11 cellular contexts compared by ENCODE assay signal in the genomic region with DNA sequence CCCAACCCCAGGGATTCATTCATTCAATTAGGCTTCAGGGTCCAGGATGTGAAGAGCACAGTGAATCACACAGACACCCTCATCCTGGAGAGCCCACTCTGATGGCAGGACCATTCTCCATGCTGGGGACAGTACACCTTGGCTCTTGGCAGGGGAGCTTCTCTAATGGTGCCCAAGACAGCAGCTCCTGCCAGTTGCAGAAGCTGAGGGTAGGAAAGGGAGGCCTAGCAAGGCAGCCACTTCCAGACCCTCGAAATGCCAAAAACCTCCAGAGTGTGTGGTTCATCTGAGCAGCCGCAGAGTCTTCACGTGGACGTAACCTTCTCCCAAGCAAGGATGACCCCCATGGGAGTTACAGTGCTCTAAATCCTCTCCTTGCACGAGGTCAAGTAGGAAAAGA.
A peak's percentile ranks its signal among the peaks of the same experiment; 100 is the strongest.
DNase-seq lines count a peak whose midpoint lies in the region; ATAC-seq and TF ChIP-seq lines count a peak whose summit lies in the region.
"Had no signal": no experiment of that assay in that cellular context is flagged by ENCODE, and none has a peak within 500 bp of the region (broad histone marks: within the 10 kb centered on the region; RNA-seq: fewer than 3 reads in every experiment).

No MANE protein-coding gene starts in this region.

- no peaks in the 10 kb centered on the region for H3K27me3 Mint-ChIP-seq in natural killer cell treated with Interleukin-12 subunit alpha and Interleukin-12 subunit beta and Interleukin-15 and Interleukin-18, amount 100 ng/mL, for 72 hours
- H3K27me3 Mint-ChIP-seq in natural killer cell (ENCODE audit: low read depth in 2 of 2) (no peaks in the 10 kb centered on the region), chondrocyte (ENCODE audit: low read depth) (no peaks in the 10 kb centered on the region)
- H3K27me3 Mint-ChIP-seq: B cell had no signal

- H3K9me3 Mint-ChIP-seq in natural killer cell treated with Interleukin-12 subunit alpha and Interleukin-12 subunit beta and Interleukin-15 and Interleukin-18, amount 100 ng/mL, for 72 hours, result no peaks in the 10 kb centered on the region
- no peaks in the 10 kb centered on the region for H3K9me3 Mint-ChIP-seq in natural killer cell
- H3K9me3 Mint-ChIP-seq in chondrocyte (ENCODE audit: low read depth), result no peaks in the 10 kb centered on the region
- H3K9me3 Mint-ChIP-seq: HFFc6 had no signal

- peaks cover 0 to 7% of the 10 kb centered on the region in 2 donors for H3K4me1 Mint-ChIP-seq in natural killer cell treated with Interleukin-12 subunit alpha and Interleukin-12 subunit beta and Interleukin-15 and Interleukin-18, amount 100 ng/mL, for 72 hours (ENCODE audit: low read depth in 2 of 2)
- H3K4me1 Mint-ChIP-seq in natural killer cell (peaks cover 3 to 7% of the 10 kb centered on the region in 2 donors), chondrocyte (ENCODE audit: low read depth) (peaks cover 16% of the 10 kb centered on the region)

- ATAC-seq in natural killer cell treated with Interleukin-12 subunit alpha and Interleukin-12 subunit beta and Interleukin-15 and Interleukin-18, amount 100 ng/mL, for 72 hours, result no peak
- ATAC-seq in natural killer cell, result no peak
- ATAC-seq in sciatic nerve, result no peak
- no peak for ATAC-seq in HG02885 (IDR thresholded peaks at IDR 0.05; ENCODE audit: poor library complexity, unreplicated experiment)

- H3K4me3 Mint-ChIP-seq in natural killer cell treated with Interleukin-12 subunit alpha and Interleukin-12 subunit beta and Interleukin-15 and Interleukin-18, amount 100 ng/mL, for 72 hours, result no peak overlapping the region
- H3K4me3 Mint-ChIP-seq in natural killer cell (no peak overlapping the region), chondrocyte (ENCODE audit: unreplicated experiment) (no peak overlapping the region)
- H3K4me3 Mint-ChIP-seq: B cell, HFFc6 had no signal

- H3K36me3 Mint-ChIP-seq in natural killer cell treated with Interleukin-12 subunit alpha and Interleukin-12 subunit beta and Interleukin-15 and Interleukin-18, amount 100 ng/mL, for 72 hours, result no peaks in the 10 kb centered on the region
- H3K36me3 Mint-ChIP-seq in natural killer cell (no peaks in the 10 kb centered on the region), chondrocyte (ENCODE audit: low read depth) (no peaks in the 10 kb centered on the region)

- TF ChIP-seq CTCF in natural killer cell (IDR thresholded peaks at IDR 0.05) (no peak), chondrocyte (IDR thresholded peaks at IDR 0.05) (no peak)

- H3K27ac Mint-ChIP-seq in natural killer cell treated with Interleukin-12 subunit alpha and Interleukin-12 subunit beta and Interleukin-15 and Interleukin-18, amount 100 ng/mL, for 72 hours, result peak overlapping the region in 1 of 2 donors; percentile 9
- H3K27ac Mint-ChIP-seq in natural killer cell, result no peak overlapping the region
- no peak overlapping the region for H3K27ac Mint-ChIP-seq in chondrocyte (ENCODE audit: unreplicated experiment)
- H3K27ac Mint-ChIP-seq: B cell, HFFc6 had no signal

- peak; percentile 25 for DNase-seq in natural killer cell treated with Interleukin-12 subunit alpha and Interleukin-12 subunit beta and Interleukin-15 and Interleukin-18, amount 100 ng/mL, for 72 hours (ENCODE audit: low spot score)
- DNase-seq in natural killer cell, result no peak
- DNase-seq in chondrocyte (ENCODE audit: low spot score), result peak; percentile 14
- peak; percentile 40 for DNase-seq in sciatic nerve (ENCODE audit: low spot score)
- DNase-seq in DMS 273 (lab: John Stamatoyannopoulos, UW; ENCODE audit: unreplicated experiment), result no peak
- no peak for DNase-seq in MV-4-11 (lab: John Stamatoyannopoulos, UW)
- DNase-seq: DMS 273 treated with DMSO at 0.1 percent for 48 hours, HCEC 1CT, HFFc6 had no signal

- intact Hi-C loops in natural killer cell (cut with micrococcal nuclease) (no loop called here), sciatic nerve (cut with DNase I) (no loop called here)

Comparison
In these comparisons a context has a peak if more than half of its experiments do, and no peak if none do; other contexts are left out.
1. DNase-seq: peak in natural killer cell treated with Interleukin-12 subunit alpha and Interleukin-12 subunit beta and Interleukin-15 and Interleukin-18, amount 100 ng/mL, for 72 hours (single experiment), chondrocyte (single experiment) and sciatic nerve (single experiment); none in natural killer cell (single experiment), DMS 273 (single experiment) and MV-4-11 (single experiment).